In genomic region chr18:43578636-43579203, GRCh38 we compare ENCODE assay signal across 17 cellular contexts.
DNase-seq lines count a peak whose midpoint lies in the region; ATAC-seq, FAIRE-seq and TF ChIP-seq lines count a peak whose summit lies in the region.
"Had no signal": no experiment of that assay in that cellular context is flagged by ENCODE, and none has a peak within 500 bp of the region (broad histone marks: within the 10 kb centered on the region; RNA-seq: fewer than 3 reads in every experiment).

No MANE protein-coding gene starts in this region.

- H3K9me3 Mint-ChIP-seq in astrocyte (ENCODE audit: unreplicated experiment) (no peaks in the 10 kb centered on the region), glutamatergic neuron (ENCODE audit: unreplicated experiment) (no peaks in the 10 kb centered on the region)
- no peaks in the 10 kb centered on the region for H3K9me3 Mint-ChIP-seq in T-helper 2 cell treated with Interferon-gamma antibody and Interleukin-4, amounts not matched to agents 5 μg/mL and 100 μg/mL, for 36 hours
- H3K9me3 Mint-ChIP-seq: activated CD4-positive, alpha-beta T cell treated with anti-CD3 and anti-CD28 coated beads, Interleukin-2, amount 10 ng/mL, durations not matched to agents 7 days and 5 days had no signal

- FAIRE-seq in astrocyte (lab: Jason Lieb, UNC) (no peak), islet of Langerhans (lab: Jason Lieb, UNC) (peak; percentile 90)
- FAIRE-seq: colon, endometrium, GM12892, HTR-8/SVneo, TTC549 had no signal

- no peaks in the 10 kb centered on the region for H3K79me2 ChIP-seq in astrocyte (ENCODE audit: insufficient read depth, low read length)

- ATAC-seq in GM19351 (IDR thresholded peaks at IDR 0.05; ENCODE audit: unreplicated experiment): no peak

- no peak overlapping the region for H3K27ac ChIP-seq in astrocyte (ENCODE audit: low read depth, low read length)

- no peak overlapping the region for H3K4me3 Mint-ChIP-seq in astrocyte (ENCODE audit: unreplicated experiment)
- no peak overlapping the region for H3K4me3 Mint-ChIP-seq in T-helper 2 cell treated with Interferon-gamma antibody and Interleukin-4, amounts not matched to agents 5 μg/mL and 100 μg/mL, for 36 hours
- no peak overlapping the region for H3K4me3 Mint-ChIP-seq in glutamatergic neuron (ENCODE audit: unreplicated experiment)
- H3K4me3 Mint-ChIP-seq: activated CD4-positive, alpha-beta T cell treated with anti-CD3 and anti-CD28 coated beads, Interleukin-2, amount 10 ng/mL, durations not matched to agents 7 days and 5 days had no signal

- no peaks in the 10 kb centered on the region for H3K9me3 ChIP-seq in astrocyte (ENCODE audit: insufficient read depth, low read depth, low read length)

- TF ChIP-seq CTCF in astrocyte (IDR thresholded peaks at IDR 0.05; ENCODE audit: insufficient read depth, low read depth, low read length) (no peak), glutamatergic neuron (IDR thresholded peaks at IDR 0.05; ENCODE audit: partially characterized antibody, unreplicated experiment) (no peak)

- H3K4me1 Mint-ChIP-seq in astrocyte (ENCODE audit: low read depth, unreplicated experiment): no peaks in the 10 kb centered on the region
- H3K4me1 Mint-ChIP-seq in T-helper 2 cell treated with Interferon-gamma antibody and Interleukin-4, amounts not matched to agents 5 μg/mL and 100 μg/mL, for 36 hours (ENCODE audit: low read depth): no peaks in the 10 kb centered on the region
- peaks cover 3% of the 10 kb centered on the region for H3K4me1 Mint-ChIP-seq in glutamatergic neuron (ENCODE audit: low read depth, unreplicated experiment)
- H3K4me1 Mint-ChIP-seq: activated CD4-positive, alpha-beta T cell treated with anti-CD3 and anti-CD28 coated beads, Interleukin-2, amount 10 ng/mL, durations not matched to agents 7 days and 5 days had no signal

- no peak overlapping the region for H3K9ac ChIP-seq in astrocyte (ENCODE audit: low read length)

- H3K27ac Mint-ChIP-seq in astrocyte (ENCODE audit: unreplicated experiment) (peak overlapping the region; percentile 42), glutamatergic neuron (ENCODE audit: unreplicated experiment) (no peak overlapping the region)
- H3K27ac Mint-ChIP-seq in T-helper 2 cell treated with Interferon-gamma antibody and Interleukin-4, amounts not matched to agents 5 μg/mL and 100 μg/mL, for 36 hours: no peak overlapping the region
- H3K27ac Mint-ChIP-seq: activated CD4-positive, alpha-beta T cell treated with anti-CD3 and anti-CD28 coated beads, Interleukin-2, amount 10 ng/mL, durations not matched to agents 7 days and 5 days had no signal

- peaks cover 3% of the 10 kb centered on the region for H3K27me3 ChIP-seq in astrocyte (ENCODE audit: insufficient read depth, low read length)

- no peaks in the 10 kb centered on the region for H3K36me3 Mint-ChIP-seq in astrocyte (ENCODE audit: low read depth, unreplicated experiment)
- no peaks in the 10 kb centered on the region for H3K36me3 Mint-ChIP-seq in T-helper 2 cell treated with Interferon-gamma antibody and Interleukin-4, amounts not matched to agents 5 μg/mL and 100 μg/mL, for 36 hours (ENCODE audit: low read depth)
- no peaks in the 10 kb centered on the region for H3K36me3 Mint-ChIP-seq in glutamatergic neuron (ENCODE audit: unreplicated experiment)

- no peaks in the 10 kb centered on the region for H3K4me1 ChIP-seq in astrocyte (ENCODE audit: insufficient read depth, low read length)

- H2AFZ ChIP-seq in astrocyte (ENCODE audit: low read depth, low read length): no peak overlapping the region

- no peaks in the 10 kb centered on the region for H3K27me3 Mint-ChIP-seq in astrocyte (ENCODE audit: low read depth, unreplicated experiment)
- no peaks in the 10 kb centered on the region for H3K27me3 Mint-ChIP-seq in T-helper 2 cell treated with Interferon-gamma antibody and Interleukin-4, amounts not matched to agents 5 μg/mL and 100 μg/mL, for 36 hours (ENCODE audit: low read depth)
- H3K27me3 Mint-ChIP-seq in glutamatergic neuron (ENCODE audit: unreplicated experiment): peaks cover 1% of the 10 kb centered on the region

- H3K36me3 ChIP-seq in astrocyte (ENCODE audit: insufficient read depth, low read length): no peaks in the 10 kb centered on the region

- no peak overlapping the region for H3K4me2 ChIP-seq in astrocyte (ENCODE audit: low read length)

- DNase-seq in COR-L47 (lab: John Stamatoyannopoulos, UW): peak; percentile 68
- DNase-seq in NCI-H146 (lab: John Stamatoyannopoulos, UW): peak; percentile 93
- peak; percentile 16 for DNase-seq in astrocyte (ENCODE audit: low read depth)
- no peak for DNase-seq in T-helper 2 cell treated with Interferon-gamma antibody and Interleukin-4, amounts not matched to agents 5 μg/mL and 100 μg/mL, for 36 hours (ENCODE audit: low spot score)
- DNase-seq in stimulated activated CD4-positive, alpha-beta T cell treated with anti-CD3 and anti-CD28 coated beads, Interleukin-1b, Interleukin-23, amount 100 ng/mL, for 48 hours: no peak
- DNase-seq in glutamatergic neuron: no peak
- DNase-seq: activated CD4-positive, alpha-beta T cell treated with anti-CD3 and anti-CD28 coated beads, Interleukin-2, amount 10 ng/mL, durations not matched to agents 7 days and 5 days; foreskin melanocyte; NCI-H82; stimulated activated naive CD4-positive, alpha-beta T cell treated with Interleukin-2 at 50 U/mL for 16 hours had no signal

- H4K20me1 ChIP-seq in astrocyte (ENCODE audit: insufficient read depth, low read length): no peaks in the 10 kb centered on the region

- H3K4me3 ChIP-seq in astrocyte (ENCODE audit: insufficient read depth, low read depth, low read length): no peak overlapping the region

Comparison
In these comparisons a context has a peak if more than half of its experiments do, and no peak if none do; other contexts are left out.
1. DNase-seq: peak in COR-L47 (single experiment), NCI-H146 (single experiment) and astrocyte (single experiment); none in T-helper 2 cell treated with Interferon-gamma antibody and Interleukin-4, amounts not matched to agents 5 μg/mL and 100 μg/mL, for 36 hours (single experiment), stimulated activated CD4-positive, alpha-beta T cell treated with anti-CD3 and anti-CD28 coated beads, Interleukin-1b, Interleukin-23, amount 100 ng/mL, for 48 hours (single experiment) and glutamatergic neuron (single experiment).